ENCODE assay signal across 10 cellular contexts in genomic region chr7:6640246-6640721, GRCh38. TPM values are rescaled to one million over a fixed set of nuclear protein-coding genes. Genes with fewer than 3 reads are reported as not detected.
DNase-seq lines count a peak whose midpoint lies in the region; ATAC-seq and TF ChIP-seq lines count a peak whose summit lies in the region.
"Had no signal": no experiment of that assay in that cellular context is flagged by ENCODE, and none has a peak within 500 bp of the region (broad histone marks: within the 10 kb centered on the region; RNA-seq: fewer than 3 reads in every experiment).

No MANE protein-coding gene starts in this region.

- peak overlapping the region; percentile 87 for H3K4me3 Mint-ChIP-seq in activated T-cell treated with anti-CD3 and anti-CD28 coated beads, Interleukin-2, amount 50 U/mL, for 24 hours
- no peak overlapping the region for H3K4me3 Mint-ChIP-seq in stimulated activated naive CD8-positive, alpha-beta T cell treated with anti-CD3 and anti-CD28 coated beads, Interleukin-15, Interleukin-2, amounts not matched to agents 100 ng/mL and 50 ng/mL, for 24 hours
- peak overlapping the region in 1 of 3 donors; percentile 85 for H3K4me3 Mint-ChIP-seq in T-cell

- H3K27ac ChIP-seq in left ventricle myocardium inferior (replicated peaks) = no peak overlapping the region
- H3K27ac ChIP-seq: C4-2B, parathyroid adenoma had no signal

- peaks cover 5% of the 10 kb centered on the region for H3K9me3 Mint-ChIP-seq in activated T-cell treated with anti-CD3 and anti-CD28 coated beads, Interleukin-2, amount 50 U/mL, for 24 hours
- H3K9me3 Mint-ChIP-seq in stimulated activated naive CD8-positive, alpha-beta T cell treated with anti-CD3 and anti-CD28 coated beads, Interleukin-15, Interleukin-2, amounts not matched to agents 100 ng/mL and 50 ng/mL, for 24 hours = no peaks in the 10 kb centered on the region
- H3K9me3 Mint-ChIP-seq in T-cell = no peaks in the 10 kb centered on the region

- peak overlapping the region; percentile 92 for H3K27ac Mint-ChIP-seq in activated T-cell treated with anti-CD3 and anti-CD28 coated beads, Interleukin-2, amount 50 U/mL, for 24 hours
- H3K27ac Mint-ChIP-seq in stimulated activated naive CD8-positive, alpha-beta T cell treated with anti-CD3 and anti-CD28 coated beads, Interleukin-15, Interleukin-2, amounts not matched to agents 100 ng/mL and 50 ng/mL, for 24 hours = peak overlapping the region; percentile 13
- peak overlapping the region in 1 of 2 donors; percentile 72 for H3K27ac Mint-ChIP-seq in T-cell

- peak; percentile 65 for DNase-seq in activated CD8-positive, alpha-beta memory T cell treated with anti-CD3 and anti-CD28 coated beads for 24 hours
- DNase-seq in activated CD8-positive, alpha-beta memory T cell treated with anti-CD3 and anti-CD28 coated beads, Interleukin-2, amount 50 U/mL, for 48 hours = no peak
- peak; percentile 55 for DNase-seq in activated T-cell treated with anti-CD3 and anti-CD28 coated beads, Interleukin-2, amount 50 U/mL, for 24 hours
- peak; percentile 35 for DNase-seq in left ventricle myocardium inferior
- no peak for DNase-seq in T-cell

- H3K27me3 ChIP-seq in left ventricle myocardium inferior (ENCODE audit: low read depth) = no peaks in the 10 kb centered on the region

- no peak overlapping the region for H3K4me3 ChIP-seq in left ventricle myocardium inferior

- peaks cover 25% of the 10 kb centered on the region for H3K4me1 Mint-ChIP-seq in activated T-cell treated with anti-CD3 and anti-CD28 coated beads, Interleukin-2, amount 50 U/mL, for 24 hours (ENCODE audit: low read depth)
- peaks cover 27% of the 10 kb centered on the region for H3K4me1 Mint-ChIP-seq in stimulated activated naive CD8-positive, alpha-beta T cell treated with anti-CD3 and anti-CD28 coated beads, Interleukin-15, Interleukin-2, amounts not matched to agents 100 ng/mL and 50 ng/mL, for 24 hours (ENCODE audit: low read depth)
- peaks cover 27 to 29% (median 29%) of the 10 kb centered on the region in 3 donors for H3K4me1 Mint-ChIP-seq in T-cell

- H3K27me3 Mint-ChIP-seq in activated T-cell treated with anti-CD3 and anti-CD28 coated beads, Interleukin-2, amount 50 U/mL, for 24 hours = no peaks in the 10 kb centered on the region
- H3K27me3 Mint-ChIP-seq in stimulated activated naive CD8-positive, alpha-beta T cell treated with anti-CD3 and anti-CD28 coated beads, Interleukin-15, Interleukin-2, amounts not matched to agents 100 ng/mL and 50 ng/mL, for 24 hours = no peaks in the 10 kb centered on the region
- H3K27me3 Mint-ChIP-seq in T-cell = no peaks in the 10 kb centered on the region

- intact Hi-C loops in left ventricle myocardium inferior (cut with micrococcal nuclease) = no loop called here

- H3K4me1 ChIP-seq in left ventricle myocardium inferior = peaks cover 38% of the 10 kb centered on the region

- no peak for TF ChIP-seq CTCF in left ventricle myocardium inferior (IDR thresholded peaks at IDR 0.05; ENCODE audit: borderline replicate concordance)

- POLR2A ChIA-PET in T-cell (lab: Charles Lee) = no interaction called here

- H3K36me3 Mint-ChIP-seq in activated T-cell treated with anti-CD3 and anti-CD28 coated beads, Interleukin-2, amount 50 U/mL, for 24 hours (ENCODE audit: low read depth) = peaks cover 71% of the 10 kb centered on the region
- H3K36me3 Mint-ChIP-seq in stimulated activated naive CD8-positive, alpha-beta T cell treated with anti-CD3 and anti-CD28 coated beads, Interleukin-15, Interleukin-2, amounts not matched to agents 100 ng/mL and 50 ng/mL, for 24 hours (ENCODE audit: low read depth) = peaks cover 44% of the 10 kb centered on the region
- H3K36me3 Mint-ChIP-seq in T-cell = peaks cover 40% of the 10 kb centered on the region

- peaks cover 51% of the 10 kb centered on the region for H3K36me3 ChIP-seq in left ventricle myocardium inferior

- H3K9me3 ChIP-seq in left ventricle myocardium inferior (replicated peaks) = no peaks in the 10 kb centered on the region

- CTCF ChIA-PET in T-cell (lab: Charles Lee) = no interaction called here

- ATAC-seq in HG03045 (IDR thresholded peaks at IDR 0.05; ENCODE audit: unreplicated experiment) (no peak), GM21367 (IDR thresholded peaks at IDR 0.05; ENCODE audit: unreplicated experiment) (no peak), T-cell (replicated peaks in 1 of 4) (no peak)

RNA-seq across cellular contexts. Expression of gene ZNF316, which starts 3.2 kb away (rescaled TPM):
- total RNA-seq in left ventricle myocardium inferior (17.7 TPM), T-cell (10 to 100 TPM; 51.4 to 69.9 (median 63.4) TPM)

RNA-seq across cellular contexts. Expression of gene ZNF853, which starts 24.9 kb away (rescaled TPM):
- total RNA-seq in left ventricle myocardium inferior (15.0 TPM), T-cell (1 to 10 TPM; 3.6 to 7.6 (median 5.6) TPM)

RNA-seq across cellular contexts. Expression of gene INTS15, which starts 50.5 kb away (rescaled TPM):
- total RNA-seq in left ventricle myocardium inferior (14.4 TPM), T-cell (10 to 100 TPM; 48.3 to 65.9 (median 64.1) TPM)

Comparison
In these comparisons a context has a peak if more than half of its experiments do, and no peak if none do; other contexts are left out.
1. DNase-seq: peak in activated CD8-positive, alpha-beta memory T cell treated with anti-CD3 and anti-CD28 coated beads for 24 hours (single experiment), activated T-cell treated with anti-CD3 and anti-CD28 coated beads, Interleukin-2, amount 50 U/mL, for 24 hours (single experiment) and left ventricle myocardium inferior (single experiment); none in activated CD8-positive, alpha-beta memory T cell treated with anti-CD3 and anti-CD28 coated beads, Interleukin-2, amount 50 U/mL, for 48 hours (single experiment) and T-cell (0 of 34).